Comparison of ENCODE assay signal across 10 cellular contexts in genomic region chr2:26971911-26972786, GRCh38. TPM values are rescaled to one million over a fixed set of nuclear protein-coding genes. Genes with fewer than 3 reads are reported as not detected.
DNase-seq lines count a peak whose midpoint lies in the region; ATAC-seq and TF ChIP-seq lines count a peak whose summit lies in the region.
"Had no signal": no experiment of that assay in that cellular context is flagged by ENCODE, and none has a peak within 500 bp of the region (broad histone marks: within the 10 kb centered on the region; RNA-seq: fewer than 3 reads in every experiment).

No MANE protein-coding gene starts in this region.

- H3K36me3 Mint-ChIP-seq in CD4-positive, CD25-positive, alpha-beta regulatory T cell, result no peaks in the 10 kb centered on the region
- H3K36me3 Mint-ChIP-seq in naive B cell, result no peaks in the 10 kb centered on the region

- peaks cover 17% of the 10 kb centered on the region for H3K4me1 ChIP-seq in CD4-positive, CD25-positive, alpha-beta regulatory T cell (ENCODE audit: control insufficient read depth, insufficient read depth, low read length, poor library complexity, severe bottlenecking)
- H3K4me1 ChIP-seq in HUES6 (ENCODE audit: control insufficient read depth, insufficient read depth, low read length) (no peaks in the 10 kb centered on the region; the same call in 1 of the 2 replicates), colonic mucosa (no peaks in the 10 kb centered on the region)

- intact Hi-C loops in dorsolateral prefrontal cortex (cut with DNase I), result loop anchor here (5.0 to 10.0 kb wide), 2 partner anchors 100 to 1587 kb away; partner anchors contain the start of gene OST4 (in 1 of the 2)
- intact Hi-C loops in colonic mucosa (cut with DNase I), result no loop called here

- H3K9me3 Mint-ChIP-seq in CD4-positive, CD25-positive, alpha-beta regulatory T cell, result peaks cover 0 to 3% (median 0%) of the 10 kb centered on the region in 7 donors
- no peaks in the 10 kb centered on the region for H3K9me3 Mint-ChIP-seq in naive B cell

- DNase-seq in CD4-positive, CD25-positive, alpha-beta regulatory T cell, result no peak
- no peak for DNase-seq in dorsolateral prefrontal cortex
- DNase-seq in naive B cell, result no peak
- DNase-seq in NCI-H524 (lab: John Stamatoyannopoulos, UW), result no peak
- DNase-seq in colonic mucosa, result no peak
- DNase-seq in activated naive CD4-positive, alpha-beta T cell (lab: John Stamatoyannopoulos, UW), result no peak
- DNase-seq: NCI-H774 had no signal

- TF ChIP-seq CTCF in dorsolateral prefrontal cortex (IDR thresholded peaks at IDR 0.05 in 54 of 56, conservative IDR thresholded peaks at IDR 0.05 in 2 of 56; ENCODE audit: low read depth in 1 of 56, partially characterized antibody in 56 of 56), result no peak
- no peak for TF ChIP-seq CTCF in colonic mucosa (IDR thresholded peaks at IDR 0.05)

- no peak for ATAC-seq in CD4-positive, CD25-positive, alpha-beta regulatory T cell (ENCODE audit: low read depth in 2 of 2)
- ATAC-seq in naive B cell (ENCODE audit: low read depth in 2 of 2), result no peak
- ATAC-seq in GM18519 (IDR thresholded peaks at IDR 0.05; ENCODE audit: low FRiP score, unreplicated experiment), result no peak
- ATAC-seq: body of pancreas had no signal

- H3K27me3 Mint-ChIP-seq in CD4-positive, CD25-positive, alpha-beta regulatory T cell, result peaks cover 50% of the 10 kb centered on the region
- H3K27me3 Mint-ChIP-seq in naive B cell, result peaks cover 27 to 54% (median 39%) of the 10 kb centered on the region in 3 donors

- H3K4me3 Mint-ChIP-seq in CD4-positive, CD25-positive, alpha-beta regulatory T cell, result peak overlapping the region; percentile 76 to 94 (median 86)
- peak overlapping the region; percentile 85 to 93 (median 88) for H3K4me3 Mint-ChIP-seq in naive B cell

- no peaks in the 10 kb centered on the region for H3K36me3 ChIP-seq in CD4-positive, CD25-positive, alpha-beta regulatory T cell (ENCODE audit: control insufficient read depth, insufficient read depth, low read length)
- H3K36me3 ChIP-seq in HUES6 (ENCODE audit: control insufficient read depth, insufficient read depth, low read length) (no peaks in the 10 kb centered on the region), colonic mucosa (no peaks in the 10 kb centered on the region)

- no peak overlapping the region for H3K27ac ChIP-seq in CD4-positive, CD25-positive, alpha-beta regulatory T cell (ENCODE audit: insufficient read depth, low read length, poor library complexity, severe bottlenecking)
- H3K27ac ChIP-seq in HUES6 (ENCODE audit: low read depth, low read length) (no peak overlapping the region), dorsolateral prefrontal cortex (peak overlapping the region in 10 of 59 donors; percentile 26 to 87 (median 76)), colonic mucosa (no peak overlapping the region)

- no peak overlapping the region for H3K4me3 ChIP-seq in CD4-positive, CD25-positive, alpha-beta regulatory T cell (ENCODE audit: low read depth, low read length)
- 0 out of 2 replicates have a peak overlapping the region, but pooled peaks have one; percentile 65 for H3K4me3 ChIP-seq in HUES6 (ENCODE audit: low read depth, low read length)
- H3K4me3 ChIP-seq in dorsolateral prefrontal cortex, result peak overlapping the region; percentile 61 to 96 (median 84)
- no peak overlapping the region for H3K4me3 ChIP-seq in colonic mucosa
- H3K4me3 ChIP-seq: body of pancreas had no signal

- peaks cover 24% of the 10 kb centered on the region for H3K27me3 ChIP-seq in CD4-positive, CD25-positive, alpha-beta regulatory T cell (ENCODE audit: control insufficient read depth, insufficient read depth, low read length)
- H3K27me3 ChIP-seq in HUES6 (ENCODE audit: control insufficient read depth, insufficient read depth, low read length) (peaks cover 47% of the 10 kb centered on the region), dorsolateral prefrontal cortex (no peaks in the 10 kb centered on the region), colonic mucosa (no peaks in the 10 kb centered on the region)
- H3K27me3 ChIP-seq: body of pancreas had no signal

- peaks cover 0 to 20% (median 13%) of the 10 kb centered on the region in 4 donors for H3K4me1 Mint-ChIP-seq in CD4-positive, CD25-positive, alpha-beta regulatory T cell
- peaks cover 21 to 24% (median 22%) of the 10 kb centered on the region in 3 donors for H3K4me1 Mint-ChIP-seq in naive B cell

- H3K9me3 ChIP-seq in CD4-positive, CD25-positive, alpha-beta regulatory T cell (ENCODE audit: control insufficient read depth in 2 of 2, low read length in 2 of 2), result no peaks in the 10 kb centered on the region
- H3K9me3 ChIP-seq in HUES6 (ENCODE audit: control insufficient read depth, insufficient read depth, low read depth, low read length) (no peaks in the 10 kb centered on the region), colonic mucosa (no peaks in the 10 kb centered on the region)
- H3K9me3 ChIP-seq: body of pancreas had no signal

- no peak overlapping the region for H3K9ac ChIP-seq in HUES6 (ENCODE audit: low read length)
- no peak overlapping the region for H3K9ac ChIP-seq in colonic mucosa (ENCODE audit: low read depth in 2 of 2, low read length in 2 of 2)

- H3K27ac Mint-ChIP-seq in CD4-positive, CD25-positive, alpha-beta regulatory T cell, result peak overlapping the region in 2 of 3 donors; percentile 32 to 88
- peak overlapping the region in 4 of 6 donors; percentile 27 to 96 (median 88) for H3K27ac Mint-ChIP-seq in naive B cell

RNA-seq across cellular contexts. Expression of gene MAPRE3, which starts 1.7 kb away (rescaled TPM):
- 1.7 TPM for total RNA-seq in CD4-positive, CD25-positive, alpha-beta regulatory T cell
- polyA plus RNA-seq in CD4-positive, CD25-positive, alpha-beta regulatory T cell, result under 1 TPM; 0.38 to 0.92 (median 0.63) TPM
- total RNA-seq in dorsolateral prefrontal cortex, result 100 to 1,000 TPM in 119 of 120 experiments, 10 to 100 TPM in 1; 97.4 to 247 (median 192) TPM
- polyA plus RNA-seq in naive B cell (ENCODE audit: low read depth in 6 of 6), result 1 to 10 TPM; 1.2 to 4.2 (median 1.4) TPM
- total RNA-seq in colonic mucosa, result 10 to 100 TPM; 21.6 to 22.0 TPM

Comparison
In these comparisons a context has a peak if more than half of its experiments do, and no peak if none do; other contexts are left out.
1. H3K4me3 ChIP-seq: peak in HUES6 (single experiment) and dorsolateral prefrontal cortex (59 of 59); none in CD4-positive, CD25-positive, alpha-beta regulatory T cell (single experiment) and colonic mucosa (single experiment).
2. RNA of gene MAPRE3, which starts 1.7 kb away (total RNA-seq): 97.4 to 247 TPM in dorsolateral prefrontal cortex; 21.6 to 22.0 TPM in colonic mucosa and 1.7 TPM in CD4-positive, CD25-positive, alpha-beta regulatory T cell (single experiment); every median in the first group is over 4 times any median in the second.